Comparison of ENCODE assay signal across 14 cellular contexts in genomic region chr9:107707915-107708441, GRCh38.
DNase-seq lines count a peak whose midpoint lies in the region; ATAC-seq and TF ChIP-seq lines count a peak whose summit lies in the region.
"Had no signal": no experiment of that assay in that cellular context is flagged by ENCODE, and none has a peak within 500 bp of the region (broad histone marks: within the 10 kb centered on the region; RNA-seq: fewer than 3 reads in every experiment).

No MANE protein-coding gene starts in this region.

- ATAC-seq in sciatic nerve = peak; percentile 67
- no peak for ATAC-seq in natural killer cell treated with Interleukin-12 subunit alpha and Interleukin-12 subunit beta and Interleukin-15 and Interleukin-18, amount 100 ng/mL, for 72 hours
- ATAC-seq: activated T-helper 17 cell treated with anti-CD3 and anti-CD28 coated beads, Interleukin-2, amount 50 U/mL, for 72 hours had no signal

- H4K5ac ChIP-seq in mesendoderm (ENCODE audit: low read length) = no peak overlapping the region

- TF ChIP-seq CTCF in OCI-LY7 (conservative IDR thresholded peaks at IDR 0.05; ENCODE audit: low read length) = no peak

- no peak overlapping the region for H2BK15ac ChIP-seq in mesendoderm (replicated peaks; ENCODE audit: low read depth)

- H3K27me3 Mint-ChIP-seq in natural killer cell treated with Interleukin-12 subunit alpha and Interleukin-12 subunit beta and Interleukin-15 and Interleukin-18, amount 100 ng/mL, for 72 hours = peaks cover 0 to 8% of the 10 kb centered on the region in 2 donors
- H3K27me3 Mint-ChIP-seq: activated CD4-positive, alpha-beta T cell treated with anti-CD3 and anti-CD28 coated beads, Interleukin-2, amount 10 ng/mL, durations not matched to agents 24 days and 14 days; activated T-helper 17 cell treated with anti-CD3 and anti-CD28 coated beads, Interleukin-2, amount 50 U/mL, for 72 hours had no signal

- H3K4ac ChIP-seq in mesendoderm (ENCODE audit: low read depth, low read length) = no peak overlapping the region

- H3K36me3 ChIP-seq in mesendoderm (ENCODE audit: control insufficient read depth, insufficient read depth, low read length) (no peaks in the 10 kb centered on the region), OCI-LY7 (ENCODE audit: insufficient read depth, low read length) (no peaks in the 10 kb centered on the region)

- DNase-seq in NCI-H2029 (lab: John Stamatoyannopoulos, UW) (peak; percentile 16), NCI-H2029 treated with DMSO at 0.1 percent for 48 hours (lab: John Stamatoyannopoulos, UW) (no peak), RPMI7951 (ENCODE audit: low read depth) (peak; percentile 96), fibroblast of gingiva (ENCODE audit: low read depth) (peak; percentile 38), sciatic nerve (ENCODE audit: low spot score) (no peak), mesendoderm (no peak), OCI-LY7 (ENCODE audit: low spot score) (no peak)
- DNase-seq in natural killer cell treated with Interleukin-12 subunit alpha and Interleukin-12 subunit beta and Interleukin-15 and Interleukin-18, amount 100 ng/mL, for 72 hours (ENCODE audit: low spot score) = no peak
- DNase-seq: activated CD4-positive, alpha-beta T cell treated with anti-CD3 and anti-CD28 coated beads, Interleukin-2, amount 10 ng/mL, durations not matched to agents 24 days and 14 days; DMS79; NCI-H524 treated with DMSO at 0.1 percent for 48 hours had no signal

- BruUV-seq in OCI-LY7 (replicated peaks; lab: Mats Ljungman, UMichigan) = no TSS peak

- H3K79me2 ChIP-seq in mesendoderm (ENCODE audit: control insufficient read depth, insufficient read depth, low read length) (no peaks in the 10 kb centered on the region), OCI-LY7 (ENCODE audit: insufficient read depth, low read depth, low read length) (no peaks in the 10 kb centered on the region)

- no peak overlapping the region for H2BK5ac ChIP-seq in mesendoderm (ENCODE audit: low read length)

- H3K79me1 ChIP-seq in mesendoderm (ENCODE audit: low read length) = no peaks in the 10 kb centered on the region

- no peak overlapping the region for H3K4me3 Mint-ChIP-seq in natural killer cell treated with Interleukin-12 subunit alpha and Interleukin-12 subunit beta and Interleukin-15 and Interleukin-18, amount 100 ng/mL, for 72 hours
- H3K4me3 Mint-ChIP-seq: activated CD4-positive, alpha-beta T cell treated with anti-CD3 and anti-CD28 coated beads, Interleukin-2, amount 10 ng/mL, durations not matched to agents 24 days and 14 days; activated T-helper 17 cell treated with anti-CD3 and anti-CD28 coated beads, Interleukin-2, amount 50 U/mL, for 72 hours had no signal

- no peaks in the 10 kb centered on the region for H3K9me3 Mint-ChIP-seq in natural killer cell treated with Interleukin-12 subunit alpha and Interleukin-12 subunit beta and Interleukin-15 and Interleukin-18, amount 100 ng/mL, for 72 hours
- H3K9me3 Mint-ChIP-seq: activated CD4-positive, alpha-beta T cell treated with anti-CD3 and anti-CD28 coated beads, Interleukin-2, amount 10 ng/mL, durations not matched to agents 24 days and 14 days had no signal

- no peaks in the 10 kb centered on the region for H3K36me3 Mint-ChIP-seq in natural killer cell treated with Interleukin-12 subunit alpha and Interleukin-12 subunit beta and Interleukin-15 and Interleukin-18, amount 100 ng/mL, for 72 hours

- H3K4me3 ChIP-seq in mesendoderm (ENCODE audit: low read length) = no peak overlapping the region
- no peak overlapping the region for H3K4me3 ChIP-seq in OCI-LY7 (ENCODE audit: low read depth, low read length, poor library complexity, severe bottlenecking)

- H3K27ac ChIP-seq in mesendoderm (ENCODE audit: low read depth, low read length) (no peak overlapping the region), OCI-LY7 (ENCODE audit: low read depth, low read length, poor library complexity, severe bottlenecking) (no peak overlapping the region)
- H3K27ac ChIP-seq: 22Rv1, epithelial cell of prostate had no signal

- no peaks in the 10 kb centered on the region for H3K27me3 ChIP-seq in mesendoderm (ENCODE audit: insufficient read depth, low read length, poor library complexity)

- intact Hi-C loops in sciatic nerve (cut with DNase I) (no loop called here), OCI-LY7 (cut with micrococcal nuclease; ENCODE audit: unreplicated experiment) (no loop called here)

- H3K4me1 Mint-ChIP-seq in natural killer cell treated with Interleukin-12 subunit alpha and Interleukin-12 subunit beta and Interleukin-15 and Interleukin-18, amount 100 ng/mL, for 72 hours (ENCODE audit: low read depth in 2 of 2) = no peaks in the 10 kb centered on the region
- H3K4me1 Mint-ChIP-seq: activated CD4-positive, alpha-beta T cell treated with anti-CD3 and anti-CD28 coated beads, Interleukin-2, amount 10 ng/mL, durations not matched to agents 24 days and 14 days; activated T-helper 17 cell treated with anti-CD3 and anti-CD28 coated beads, Interleukin-2, amount 50 U/mL, for 72 hours had no signal

- H3K4me2 ChIP-seq in mesendoderm (ENCODE audit: low read length) (no peak overlapping the region), OCI-LY7 (ENCODE audit: low read length) (no peak overlapping the region)

- CTCF ChIA-PET in OCI-LY7 (lab: Charles Lee; ENCODE audit: unreplicated experiment) = no interaction called here

- no CpG with 5 or more reads among the region's 7 CpGs for WGBS in mesendoderm (ENCODE audit: extremely low coverage, insufficient coverage, low lambda C conversion rate)

- H2BK120ac ChIP-seq in mesendoderm (ENCODE audit: low read depth, low read length) = no peak overlapping the region

- no peak overlapping the region for H4K8ac ChIP-seq in mesendoderm (ENCODE audit: low read depth, low read length)

- H2AFZ ChIP-seq in OCI-LY7 (ENCODE audit: low read length) = no peak overlapping the region

- no peak overlapping the region for H2AK5ac ChIP-seq in mesendoderm (ENCODE audit: low read length)

- no peaks in the 10 kb centered on the region for H3K9me3 ChIP-seq in OCI-LY7 (ENCODE audit: low read length)

- no peaks in the 10 kb centered on the region for H4K20me1 ChIP-seq in OCI-LY7 (ENCODE audit: insufficient read depth, low read length)

- no peak overlapping the region for H3K27ac Mint-ChIP-seq in natural killer cell treated with Interleukin-12 subunit alpha and Interleukin-12 subunit beta and Interleukin-15 and Interleukin-18, amount 100 ng/mL, for 72 hours
- H3K27ac Mint-ChIP-seq: activated CD4-positive, alpha-beta T cell treated with anti-CD3 and anti-CD28 coated beads, Interleukin-2, amount 10 ng/mL, durations not matched to agents 24 days and 14 days; activated T-helper 17 cell treated with anti-CD3 and anti-CD28 coated beads, Interleukin-2, amount 50 U/mL, for 72 hours had no signal

- no peaks in the 10 kb centered on the region for H3K9me2 ChIP-seq in OCI-LY7 (ENCODE audit: insufficient read depth, low read length)

- H3K18ac ChIP-seq in mesendoderm (ENCODE audit: low read length) = no peak overlapping the region

- H3K4me1 ChIP-seq in mesendoderm (ENCODE audit: control insufficient read depth, low read depth, low read length) (no peaks in the 10 kb centered on the region), OCI-LY7 (ENCODE audit: insufficient read depth, low read length, poor library complexity, severe bottlenecking) (no peaks in the 10 kb centered on the region)

- no peak overlapping the region for H3K56ac ChIP-seq in mesendoderm (ENCODE audit: low read length)

- no peak overlapping the region for H3K23ac ChIP-seq in mesendoderm (ENCODE audit: low read length)

- POLR2A ChIA-PET in OCI-LY7 (lab: Charles Lee) = no interaction called here

- H3K9ac ChIP-seq in mesendoderm (ENCODE audit: low read length) = no peak overlapping the region

Comparison
In these comparisons a context has a peak if more than half of its experiments do, and no peak if none do; other contexts are left out.
1. DNase-seq: peak in NCI-H2029 (single experiment), RPMI7951 (single experiment) and fibroblast of gingiva (single experiment); none in NCI-H2029 treated with DMSO at 0.1 percent for 48 hours (single experiment), sciatic nerve (single experiment), mesendoderm (single experiment), OCI-LY7 (single experiment) and natural killer cell treated with Interleukin-12 subunit alpha and Interleukin-12 subunit beta and Interleukin-15 and Interleukin-18, amount 100 ng/mL, for 72 hours (single experiment).